In the genomic region with DNA sequence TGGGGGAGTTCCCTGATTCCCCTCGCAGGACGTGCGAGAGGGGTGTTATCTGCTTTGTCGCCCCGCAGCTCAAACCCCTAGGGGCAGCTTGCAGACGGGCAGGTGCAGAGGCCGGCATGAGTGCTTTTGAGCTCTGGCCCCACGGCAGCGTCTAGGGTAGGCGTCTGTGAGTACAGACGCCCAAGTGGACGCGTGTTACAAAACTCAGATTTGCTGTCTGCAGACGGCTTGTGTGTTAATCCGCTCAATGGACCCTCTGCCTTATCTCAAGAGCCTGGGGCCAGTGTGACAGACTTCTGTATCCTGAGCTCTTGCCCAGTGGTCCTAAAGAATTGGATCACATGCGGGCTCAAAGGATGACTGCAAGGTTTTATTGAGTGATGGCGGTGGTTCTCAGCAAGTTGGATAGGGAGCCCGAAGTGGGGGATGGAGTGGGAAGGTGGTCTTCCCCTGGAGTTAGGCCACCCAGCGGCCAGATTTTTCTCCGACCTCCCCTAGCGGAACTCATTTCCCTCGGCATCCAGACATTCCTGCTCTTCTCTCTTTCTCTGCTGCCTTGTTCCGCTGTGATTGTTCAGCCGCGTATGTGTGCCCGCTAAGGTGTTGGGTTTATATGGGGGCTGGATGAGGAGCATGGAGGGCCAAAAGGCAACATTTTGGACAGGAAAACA, we compare ENCODE assay signal across 16 cellular contexts. TPM values are rescaled to one million over a fixed set of nuclear protein-coding genes. Genes with fewer than 3 reads are reported as not detected.
DNase-seq lines count a peak whose midpoint lies in the region; ATAC-seq and TF ChIP-seq lines count a peak whose summit lies in the region.
"Had no signal": no experiment of that assay in that cellular context is flagged by ENCODE, and none has a peak within 500 bp of the region (broad histone marks: within the 10 kb centered on the region; RNA-seq: fewer than 3 reads in every experiment).

No MANE protein-coding gene starts in this region.

- no peaks in the 10 kb centered on the region for H3K79me2 ChIP-seq in hepatocyte

- H4K20me1 ChIP-seq in hepatocyte (ENCODE audit: insufficient read depth, poor library complexity, severe bottlenecking), result no peaks in the 10 kb centered on the region

- DNase-seq in HFFc6, result no peak
- DNase-seq in adipocyte (ENCODE audit: low read depth), result no peak
- DNase-seq in hepatocyte (ENCODE audit: low spot score), result no peak
- no peak for DNase-seq in retinal pigment epithelial cell (ENCODE audit: low read depth)
- DNase-seq in C1 segment of cervical spinal cord (lab: John Stamatoyannopoulos, UW), result no peak
- DNase-seq in heart right ventricle, result no peak
- DNase-seq: activated effector memory CD4-positive, alpha-beta T cell treated with Interleukin-2 at 50 U/mL for 16 hours; CD4-positive, alpha-beta T cell; effector CD8-positive, alpha-beta T cell; left cardiac atrium; naive thymus-derived CD8-positive, alpha-beta T cell; stimulated activated CD4-positive, alpha-beta T cell treated with anti-CD3 and anti-CD28 coated beads, Interleukin-4, amount 100 ng/mL, for 24 hours had no signal

- H3K9me3 Mint-ChIP-seq in HFFc6, result no peaks in the 10 kb centered on the region
- H3K9me3 Mint-ChIP-seq: brain; CD4-positive, alpha-beta T cell had no signal

- H3K4me3 ChIP-seq in adipocyte (ENCODE audit: low read length) (peak overlapping the region; percentile 74), hepatocyte (no peak overlapping the region), retinal pigment epithelial cell (ENCODE audit: low read length) (peak overlapping the region; percentile 51), heart right ventricle (no peak overlapping the region)

- no peak overlapping the region for H3K27ac Mint-ChIP-seq in HFFc6
- H3K27ac Mint-ChIP-seq: brain; CD4-positive, alpha-beta T cell had no signal

- H3K4me1 Mint-ChIP-seq in HFFc6 (ENCODE audit: low read depth), result no peaks in the 10 kb centered on the region
- H3K4me1 Mint-ChIP-seq: brain had no signal

- no peak for ATAC-seq in heart right ventricle
- no peak for ATAC-seq in GM18873 (IDR thresholded peaks at IDR 0.05; ENCODE audit: low FRiP score, unreplicated experiment)
- ATAC-seq in HG02840 (IDR thresholded peaks at IDR 0.05; ENCODE audit: low FRiP score, unreplicated experiment), result no peak
- ATAC-seq: left cardiac atrium; naive thymus-derived CD8-positive, alpha-beta T cell had no signal

- H3K9me3 ChIP-seq in adipocyte (ENCODE audit: control insufficient read depth, low read length), result no peaks in the 10 kb centered on the region
- H3K9me3 ChIP-seq in hepatocyte (ENCODE audit: low read depth), result no peaks in the 10 kb centered on the region
- H3K9me3 ChIP-seq in heart right ventricle, result no peaks in the 10 kb centered on the region
- H3K9me3 ChIP-seq: tibial nerve had no signal

- no peak overlapping the region for H3K9ac ChIP-seq in adipocyte (ENCODE audit: low read length)

- peak overlapping the region; percentile 56 for H3K4me2 ChIP-seq in hepatocyte

- H3K4me1 ChIP-seq in adipocyte (ENCODE audit: control insufficient read depth, insufficient read depth, low read length), result no peaks in the 10 kb centered on the region
- no peaks in the 10 kb centered on the region for H3K4me1 ChIP-seq in hepatocyte (ENCODE audit: insufficient read depth)
- H3K4me1 ChIP-seq in heart right ventricle, result no peaks in the 10 kb centered on the region
- H3K4me1 ChIP-seq: tibial nerve had no signal

- H2AFZ ChIP-seq in hepatocyte, result no peak overlapping the region

- 64% methylated on average over 26 of the region's 26 CpGs for WGBS in hepatocyte (ENCODE audit: low lambda C conversion rate, missing lambda C conversion rate)
- WGBS in heart right ventricle, 2 donors, result 7 to 12% methylated on average over 26 of the region's 26 CpGs

- H3K27ac ChIP-seq in hepatocyte (no peak overlapping the region), heart right ventricle (no peak overlapping the region)
- H3K27ac ChIP-seq: tibial nerve had no signal

- TF ChIP-seq CTCF in HFFc6 (IDR thresholded peaks at IDR 0.05) (no peak), hepatocyte (IDR thresholded peaks at IDR 0.05; ENCODE audit: poor library complexity) (no peak), retinal pigment epithelial cell (conservative IDR thresholded peaks at IDR 0.05; ENCODE audit: low read depth, low read length) (peak; percentile 35), heart right ventricle (IDR thresholded peaks at IDR 0.05) (no peak)

- H3K27me3 Mint-ChIP-seq in HFFc6 (ENCODE audit: insufficient read depth), result peaks cover 2% of the 10 kb centered on the region
- H3K27me3 Mint-ChIP-seq: brain had no signal

- H3K4me3 Mint-ChIP-seq in HFFc6, result peak overlapping the region; percentile 75; the same call in 1 of the 2 replicates
- H3K4me3 Mint-ChIP-seq: CD4-positive, alpha-beta T cell; naive thymus-derived CD8-positive, alpha-beta T cell had no signal

- H3K9me2 ChIP-seq in hepatocyte (replicated peaks; ENCODE audit: insufficient read depth), result no peaks in the 10 kb centered on the region

- H3K27me3 ChIP-seq in adipocyte (replicated peaks; ENCODE audit: control insufficient read depth, insufficient read depth, low read length) (peaks cover 9% of the 10 kb centered on the region), hepatocyte (no peaks in the 10 kb centered on the region), heart right ventricle (peaks cover 0 to 36% (median 19%) of the 10 kb centered on the region in 7 donors)
- H3K27me3 ChIP-seq: tibial nerve had no signal

- H3K36me3 Mint-ChIP-seq in HFFc6 (ENCODE audit: low read depth), result no peaks in the 10 kb centered on the region
- H3K36me3 Mint-ChIP-seq: brain; naive thymus-derived CD8-positive, alpha-beta T cell had no signal

- no peaks in the 10 kb centered on the region for H3K36me3 ChIP-seq in adipocyte (ENCODE audit: control insufficient read depth, insufficient read depth, low read length, severe bottlenecking)
- H3K36me3 ChIP-seq in hepatocyte (replicated peaks; ENCODE audit: insufficient read depth, low read depth), result no peaks in the 10 kb centered on the region
- H3K36me3 ChIP-seq in heart right ventricle, result no peaks in the 10 kb centered on the region
- H3K36me3 ChIP-seq: tibial nerve had no signal

- intact Hi-C loops in heart right ventricle (cut with DNase I), result no loop called here

RNA-seq across cellular contexts. Expression of a gene that starts 9.4 kb away (rescaled TPM):
- not detected for total RNA-seq in HFFc6 (2021; fragmentation: NEBNext Ultra II Directional; extraction: Animal tissue kit (Norgen Biotek cat#: 25700))
- total RNA-seq in hepatocyte (2.1 and 3.4 TPM in 2 replicates), heart right ventricle (not detected)
- polyA plus RNA-seq in hepatocyte (0.21 and 1.2 TPM in 2 replicates), heart right ventricle (not detected)
- total RNA-seq: CD4-positive, alpha-beta T cell; left cardiac atrium; naive thymus-derived CD8-positive, alpha-beta T cell had no signal
- polyA plus RNA-seq: naive thymus-derived CD8-positive, alpha-beta T cell had no signal

RNA-seq across cellular contexts. Expression of a gene that starts 46.2 kb away (rescaled TPM):
- not detected for total RNA-seq in HFFc6 (2021; fragmentation: NEBNext Ultra II Directional; extraction: Animal tissue kit (Norgen Biotek cat#: 25700))
- total RNA-seq in hepatocyte (16.9 and 35.6 TPM in 2 replicates), heart right ventricle (not detected)
- polyA plus RNA-seq in hepatocyte (6.8 and 9.6 TPM in 2 replicates), heart right ventricle (not detected)
- total RNA-seq: CD4-positive, alpha-beta T cell; left cardiac atrium; naive thymus-derived CD8-positive, alpha-beta T cell; tibial nerve had no signal
- polyA plus RNA-seq: naive thymus-derived CD8-positive, alpha-beta T cell had no signal

Comparison
In these comparisons a context has a peak if more than half of its experiments do, and no peak if none do; other contexts are left out.
1. H3K4me3 ChIP-seq: peak in adipocyte (single experiment) and retinal pigment epithelial cell (single experiment); none in hepatocyte (single experiment) and heart right ventricle (0 of 10).
2. RNA of a gene that starts 46.2 kb away (total RNA-seq): 16.9 to 35.6 TPM in hepatocyte; not detected in HFFc6 and not detected in heart right ventricle; every median in the first group is over 10 times any median in the second.